8 cellular contexts compared by ENCODE assay signal in the genomic region with DNA sequence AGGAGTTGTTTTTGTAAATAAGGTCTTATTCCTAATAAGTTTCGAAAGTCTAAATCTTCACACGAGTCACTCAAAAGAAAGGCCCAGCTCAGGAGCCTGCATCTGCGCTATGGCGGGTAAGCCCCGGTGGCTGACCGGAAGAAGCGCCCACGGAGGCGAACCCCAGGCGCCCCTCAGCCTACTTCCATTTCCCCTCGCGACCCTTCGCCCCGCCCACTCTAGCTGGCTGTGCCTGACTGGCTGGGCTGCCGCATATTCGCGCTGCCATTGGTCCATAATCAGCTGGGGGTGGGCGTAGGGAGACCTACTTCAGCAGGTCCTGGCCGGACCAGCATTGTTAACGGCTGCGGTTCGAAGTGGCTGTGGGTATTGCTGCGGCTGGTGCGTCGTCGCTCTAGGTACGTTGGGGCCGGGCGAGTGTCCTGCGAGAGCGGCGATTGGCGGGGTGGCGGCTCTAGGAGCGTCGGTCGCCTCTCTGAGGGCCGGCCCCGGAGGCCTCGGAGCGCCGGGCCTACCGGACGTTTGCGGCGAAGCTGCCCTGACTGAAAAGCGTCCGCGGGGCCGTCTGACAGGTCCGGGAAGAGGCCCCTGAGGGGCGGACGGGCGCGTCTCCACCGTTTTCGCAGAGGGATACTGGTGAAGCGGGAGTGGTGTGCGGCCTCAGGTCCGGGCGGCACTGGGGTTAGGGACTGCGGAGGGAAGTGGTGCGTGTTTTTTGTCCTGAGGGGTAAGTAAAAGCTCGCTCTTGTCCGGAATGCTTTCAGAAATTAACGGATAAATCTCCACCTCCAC. TPM values are rescaled to one million over a fixed set of nuclear protein-coding genes. Genes with fewer than 3 reads are reported as not detected.
DNase-seq lines count a peak whose midpoint lies in the region; ATAC-seq, FAIRE-seq and TF ChIP-seq lines count a peak whose summit lies in the region.

A gene with protein sequence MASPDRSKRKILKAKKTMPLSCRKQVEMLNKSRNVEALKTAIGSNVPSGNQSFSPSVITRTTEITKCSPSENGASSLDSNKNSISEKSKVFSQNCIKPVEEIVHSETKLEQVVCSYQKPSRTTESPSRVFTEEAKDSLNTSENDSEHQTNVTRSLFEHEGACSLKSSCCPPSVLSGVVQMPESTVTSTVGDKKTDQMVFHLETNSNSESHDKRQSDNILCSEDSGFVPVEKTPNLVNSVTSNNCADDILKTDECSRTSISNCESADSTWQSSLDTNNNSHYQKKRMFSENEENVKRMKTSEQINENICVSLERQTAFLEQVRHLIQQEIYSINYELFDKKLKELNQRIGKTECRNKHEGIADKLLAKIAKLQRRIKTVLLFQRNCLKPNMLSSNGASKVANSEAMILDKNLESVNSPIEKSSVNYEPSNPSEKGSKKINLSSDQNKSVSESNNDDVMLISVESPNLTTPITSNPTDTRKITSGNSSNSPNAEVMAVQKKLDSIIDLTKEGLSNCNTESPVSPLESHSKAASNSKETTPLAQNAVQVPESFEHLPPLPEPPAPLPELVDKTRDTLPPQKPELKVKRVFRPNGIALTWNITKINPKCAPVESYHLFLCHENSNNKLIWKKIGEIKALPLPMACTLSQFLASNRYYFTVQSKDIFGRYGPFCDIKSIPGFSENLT (plus strand): TSS at position 337 of the 792 bp plus-strand sequence. CDS start 44,560 bp downstream, outside the sequence.

- TF ChIP-seq CTCF in WTC11 (IDR thresholded peaks at IDR 0.05) (no peak), bronchial epithelial cell (IDR thresholded peaks at IDR 0.05; ENCODE audit: insufficient read depth, low read length, severe bottlenecking) (no peak), spleen (IDR thresholded peaks at IDR 0.05 in 8 of 11, conservative IDR thresholded peaks at IDR 0.05 in 3 of 11) (no peak)

- peak; percentile 75 to 88 (median 82) for DNase-seq in CD8-positive, alpha-beta memory T cell
- DNase-seq in WTC11 (ENCODE audit: low spot score), result peak; percentile 98
- DNase-seq in bronchial epithelial cell (ENCODE audit: low read depth), result peak; percentile 57
- peak; percentile 75 for DNase-seq in inferior parietal cortex (ENCODE audit: extremely low spot score)
- peak; percentile 94 for DNase-seq in spleen
- no peak for DNase-seq in NCI-H2171 (lab: John Stamatoyannopoulos, UW)

- H3K27me3 ChIP-seq in CD8-positive, alpha-beta memory T cell (ENCODE audit: insufficient read depth, low read length, poor library complexity, severe bottlenecking), result no peaks in the 10 kb centered on the region
- H3K27me3 ChIP-seq in HUES64 (ENCODE audit: insufficient read depth, low read length) (no peaks in the 10 kb centered on the region; the same call in 1 of the 2 replicates), bronchial epithelial cell (ENCODE audit: control insufficient read depth, insufficient read depth, low read length) (no peaks in the 10 kb centered on the region), spleen (replicated peaks in 1 of 7) (no peaks in the 10 kb centered on the region)

- peak within 1 kb of the TSS; percentile 92 to 99 (median 98) for H3K4me3 Mint-ChIP-seq in CD8-positive, alpha-beta memory T cell
- peak within 1 kb of the TSS; percentile 94 for H3K4me3 Mint-ChIP-seq in WTC11

- H3K36me3 ChIP-seq in CD8-positive, alpha-beta memory T cell (ENCODE audit: insufficient read depth, low read length), result peaks cover 5% of the 10 kb centered on the region
- H3K36me3 ChIP-seq in HUES64 (ENCODE audit: insufficient read depth, low read length), result 0 out of 2 replicates have a peak, but pooled peaks cover 6% of the 10 kb centered on the region
- H3K36me3 ChIP-seq in bronchial epithelial cell (ENCODE audit: control insufficient read depth, insufficient read depth, low read length), result no peaks in the 10 kb centered on the region
- H3K36me3 ChIP-seq in spleen, result peaks cover 0 to 10% (median 0%) of the 10 kb centered on the region in 6 donors

- ATAC-seq in GM21390 (IDR thresholded peaks at IDR 0.05; ENCODE audit: unreplicated experiment) (peak; percentile 92), WTC11 (peak; percentile 98)

- no peaks in the 10 kb centered on the region for H3K27me3 Mint-ChIP-seq in CD8-positive, alpha-beta memory T cell
- H3K27me3 Mint-ChIP-seq in WTC11 (ENCODE audit: low read depth), result no peaks in the 10 kb centered on the region

- intact Hi-C loops in spleen (cut with DNase I; ENCODE audit: low total_unique reads), result no loop called here

- peaks cover 43 to 58% (median 51%) of the 10 kb centered on the region in 3 donors for H3K4me1 Mint-ChIP-seq in CD8-positive, alpha-beta memory T cell
- H3K4me1 Mint-ChIP-seq in WTC11, result peaks cover 24% of the 10 kb centered on the region

- H3K9me3 Mint-ChIP-seq in CD8-positive, alpha-beta memory T cell, result peaks cover 0 to 4% (median 3%) of the 10 kb centered on the region in 5 donors
- no peaks in the 10 kb centered on the region for H3K9me3 Mint-ChIP-seq in WTC11

- POLR2A ChIA-PET in CD8-positive, alpha-beta memory T cell (lab: Charles Lee), result interaction anchor here (0.8 kb wide), 1 partner anchor 64 kb away, joined by 3 read pairs; no protein-coding TSS in a partner anchor
- POLR2A ChIA-PET in WTC11 (lab: Charles Lee), result no interaction called here

- no peak for FAIRE-seq in bronchial epithelial cell (lab: Jason Lieb, UNC)

- H3K9ac ChIP-seq in HUES64 (ENCODE audit: low read depth, low read length), result peak within 1 kb of the TSS; percentile 75

- peak in 2 of 3 donors; percentile 39 to 87 for TF ChIP-seq POLR2A in spleen (IDR thresholded peaks at IDR 0.05)

- CTCF ChIA-PET in CD8-positive, alpha-beta memory T cell (lab: Charles Lee), result interaction anchor here (0.6 to 2.1 kb wide), 5 partner anchors 9 to 345 kb away, joined by 3 to 6 read pairs (median 4); no protein-coding TSS in a partner anchor
- CTCF ChIA-PET in WTC11 (lab: Charles Lee), result interaction anchor here (0.5 to 1.1 kb wide), 5 partner anchors 67 to 472 kb away, joined by 3 read pairs; no protein-coding TSS in a partner anchor

- no peaks in the 10 kb centered on the region for H3K9me3 ChIP-seq in CD8-positive, alpha-beta memory T cell (ENCODE audit: low read length)
- H3K9me3 ChIP-seq in HUES64 (ENCODE audit: insufficient read depth, low read depth, low read length), result no peaks in the 10 kb centered on the region
- H3K9me3 ChIP-seq in spleen, result peaks cover 0 to 12% (median 6%) of the 10 kb centered on the region in 8 donors

- peaks cover 9 to 26% (median 13%) of the 10 kb centered on the region in 3 donors for H3K36me3 Mint-ChIP-seq in CD8-positive, alpha-beta memory T cell
- H3K36me3 Mint-ChIP-seq in WTC11, result peaks cover 20% of the 10 kb centered on the region

- H3K27ac Mint-ChIP-seq in CD8-positive, alpha-beta memory T cell, result peak within 1 kb of the TSS; percentile 73 to 98 (median 96)
- peak within 1 kb of the TSS; percentile 84 for H3K27ac Mint-ChIP-seq in WTC11

- 3% methylated on average over 63 of the region's 66 CpGs for WGBS in HUES64
- 3 to 8% (median 4%) methylated on average over 36 to 66 of the region's 66 CpGs for WGBS in spleen, 5 donors

- H3K4me1 ChIP-seq in CD8-positive, alpha-beta memory T cell (ENCODE audit: insufficient read depth, low read length), result peaks cover 33% of the 10 kb centered on the region
- H3K4me1 ChIP-seq in HUES64 (ENCODE audit: insufficient read depth, low read length) (0 out of 2 replicates have a peak, but pooled peaks cover 4% of the 10 kb centered on the region), spleen (peaks cover 0 to 44% (median 26%) of the 10 kb centered on the region in 6 donors)

- H3K27ac ChIP-seq in CD8-positive, alpha-beta memory T cell (ENCODE audit: low read depth, low read length), result peak within 1 kb of the TSS; percentile 77
- H3K27ac ChIP-seq in HUES64 (ENCODE audit: low read depth, low read length) (peak within 1 kb of the TSS; percentile 32; the same call in 1 of the 2 replicates), spleen (peak within 1 kb of the TSS; percentile 81 to 89 (median 86))

- H3K4me3 ChIP-seq in CD8-positive, alpha-beta memory T cell (ENCODE audit: low read length), result peak within 1 kb of the TSS; percentile 98
- H3K4me3 ChIP-seq in HUES64 (ENCODE audit: low read length) (peak within 1 kb of the TSS; percentile 79), bronchial epithelial cell (ENCODE audit: low read depth, low read length) (peak within 1 kb of the TSS; percentile 48), spleen (peak within 1 kb of the TSS; percentile 51 to 76 (median 63))

TF ChIP-seq in WTC11, 78 proteins besides CTCF, POLR2A, EP300 and RAD21 (continues in another document):
- TF ChIP-seq HMGA2 (CRISPR knock-in tag; IDR thresholded peaks at IDR 0.05) (no peak), ESRRA (CRISPR knock-in tag; IDR thresholded peaks at IDR 0.05; ENCODE audit: borderline replicate concordance) (0 out of 2 replicates have a peak, but pooled peaks have one; percentile 23), ZNF263 (CRISPR knock-in tag; IDR thresholded peaks at IDR 0.05; ENCODE audit: low read depth) (no peak), EMX1 (CRISPR knock-in tag; IDR thresholded peaks at IDR 0.05) (no peak), TCF7 (CRISPR knock-in tag; IDR thresholded peaks at IDR 0.05; ENCODE audit: low read depth) (peak; percentile 31; the same call in 1 of the 2 replicates), SMAD3 (CRISPR knock-in tag; IDR thresholded peaks at IDR 0.05; ENCODE audit: borderline replicate concordance) (0 out of 2 replicates have a peak, but pooled peaks have one; percentile 26), MYBL2 (CRISPR knock-in tag; IDR thresholded peaks at IDR 0.05) (peak; percentile 98), PREB (CRISPR knock-in tag; IDR thresholded peaks at IDR 0.05; ENCODE audit: borderline replicate concordance) (peak; percentile 89; the same call in 1 of the 2 replicates), ATF1 (CRISPR knock-in tag; IDR thresholded peaks at IDR 0.05) (no peak), NFATC4 (CRISPR knock-in tag; IDR thresholded peaks at IDR 0.05) (no peak), ETV6 (CRISPR knock-in tag; IDR thresholded peaks at IDR 0.05) (peak; percentile 57; the same call in 1 of the 2 replicates), FOXK1 (CRISPR knock-in tag; IDR thresholded peaks at IDR 0.05) (peak; percentile 80)

RNA-seq across cellular contexts. Expression of the gene that starts here (rescaled TPM):
- total RNA-seq in CD8-positive, alpha-beta memory T cell, result 10 to 100 TPM; 12.4 to 14.3 TPM
- 119 TPM for polyA plus RNA-seq in CD8-positive, alpha-beta memory T cell
- 17.4 TPM for polyA plus RNA-seq in HUES64 (2013, experiment 1 of 2)
- 19.9 TPM for polyA plus RNA-seq in HUES64 (2013, experiment 2 of 2)
- total RNA-seq in WTC11 (2021) (20.3 to 24.2 TPM (median 22.8 TPM) in 3 replicates), bronchial epithelial cell (4.2 and 4.7 TPM in 2 replicates), spleen (10 to 100 TPM; 26.2 to 45.4 (median 31.3) TPM)
- 10 to 100 TPM; 28.4 to 37.0 (median 36.7) TPM for polyA plus RNA-seq in spleen

Comparison
In these comparisons a context has a peak if more than half of its experiments do, and no peak if none do; other contexts are left out.
1. H3K27ac ChIP-seq: peak in every context shown above with its lines; median percentile 86 in spleen; 77 in CD8-positive, alpha-beta memory T cell; 32 in HUES64.
2. H3K4me3 ChIP-seq: peak in every context shown above with its lines; median percentile 98 in CD8-positive, alpha-beta memory T cell; 79 in HUES64; 63 in spleen; 48 in bronchial epithelial cell.